Comparison of ENCODE assay signal across 13 cellular contexts in genomic region chr17:39364236-39365025, GRCh38.
A peak's percentile ranks its signal among the peaks of the same experiment; 100 is the strongest.
DNase-seq lines count a peak whose midpoint lies in the region; ATAC-seq and TF ChIP-seq lines count a peak whose summit lies in the region.
"Had no signal": no experiment of that assay in that cellular context is flagged by ENCODE, and none has a peak within 500 bp of the region (broad histone marks: within the 10 kb centered on the region; RNA-seq: fewer than 3 reads in every experiment).

No MANE protein-coding gene starts in this region.

- H3K36me3 ChIP-seq in neutrophil: peaks cover 2% of the 10 kb centered on the region

- peak; percentile 15 for DNase-seq in AG10803 (ENCODE audit: low read depth)
- peak; percentile 61 for DNase-seq in NOMO-1 treated with DMSO at 0.1 percent for 48 hours (lab: John Stamatoyannopoulos, UW; ENCODE audit: unreplicated experiment)
- DNase-seq in GM10266 (ENCODE audit: extremely low spot score): no peak
- DNase-seq in HuH-7.5 (ENCODE audit: low spot score): no peak
- DNase-seq in stimulated activated CD4-positive, alpha-beta T cell treated with anti-CD3 and anti-CD28 coated beads, Interleukin-4, amount 100 ng/mL, for 24 hours: no peak
- DNase-seq: activated naive CD4-positive, alpha-beta T cell treated with anti-CD3 and anti-CD28 coated beads for 36 hours; DMS153; NCI-H2081 treated with DMSO at 0.1 percent for 48 hours; small intestine had no signal

- no peaks in the 10 kb centered on the region for H3K9me3 Mint-ChIP-seq in dendritic cell treated with granulocyte-macrophage colony-stimulating factor and Interleukin-4, amounts not matched to agents 40 ng/mL and 50 ng/mL, for 4 days
- H3K9me3 Mint-ChIP-seq: activated naive CD4-positive, alpha-beta T cell treated with anti-CD3 and anti-CD28 coated beads for 36 hours; WTC11 had no signal

- peak overlapping the region; percentile 77 for H3K27ac Mint-ChIP-seq in dendritic cell treated with granulocyte-macrophage colony-stimulating factor and Interleukin-4, amounts not matched to agents 40 ng/mL and 50 ng/mL, for 4 days
- H3K27ac Mint-ChIP-seq: activated naive CD4-positive, alpha-beta T cell treated with anti-CD3 and anti-CD28 coated beads for 36 hours; WTC11 had no signal

- H3K4me3 ChIP-seq in AG10803 (ENCODE audit: low read length) (no peak overlapping the region), neutrophil (ENCODE audit: low read depth in 1 of 2, low read length in 1 of 2) (peak overlapping the region; percentile 54 to 58)

- peaks cover 65 to 66% of the 10 kb centered on the region in 2 experiments for H3K4me1 ChIP-seq in neutrophil (ENCODE audit: control insufficient read depth in 1 of 2, insufficient read depth in 1 of 2, low read depth in 1 of 2, low read length in 1 of 2)

- peak overlapping the region; percentile 90 for H3K27ac ChIP-seq in neutrophil

- intact Hi-C loops in dendritic cell treated with granulocyte-macrophage colony-stimulating factor and Interleukin-4, amounts not matched to agents 40 ng/mL and 50 ng/mL, for 4 days (cut with micrococcal nuclease): loop anchor here (5.0 kb wide), 1 partner anchor 37 kb away; no protein-coding TSS in a partner anchor

- H3K36me3 Mint-ChIP-seq in dendritic cell treated with granulocyte-macrophage colony-stimulating factor and Interleukin-4, amounts not matched to agents 40 ng/mL and 50 ng/mL, for 4 days (ENCODE audit: low read depth): peaks cover 7% of the 10 kb centered on the region
- H3K36me3 Mint-ChIP-seq: WTC11 had no signal

- no peak for ATAC-seq in HG02870 (IDR thresholded peaks at IDR 0.05; ENCODE audit: unreplicated experiment)
- ATAC-seq: WTC11 had no signal

- H3K4me1 Mint-ChIP-seq in dendritic cell treated with granulocyte-macrophage colony-stimulating factor and Interleukin-4, amounts not matched to agents 40 ng/mL and 50 ng/mL, for 4 days (ENCODE audit: low read depth): peaks cover 43% of the 10 kb centered on the region
- H3K4me1 Mint-ChIP-seq: WTC11 had no signal

- H3K27me3 ChIP-seq in neutrophil: no peaks in the 10 kb centered on the region

- no peaks in the 10 kb centered on the region for H3K9me3 ChIP-seq in neutrophil

- H3K4me3 Mint-ChIP-seq in dendritic cell treated with granulocyte-macrophage colony-stimulating factor and Interleukin-4, amounts not matched to agents 40 ng/mL and 50 ng/mL, for 4 days: no peak overlapping the region
- H3K4me3 Mint-ChIP-seq: activated naive CD4-positive, alpha-beta T cell treated with anti-CD3 and anti-CD28 coated beads for 36 hours; WTC11 had no signal

- no peaks in the 10 kb centered on the region for H3K27me3 Mint-ChIP-seq in dendritic cell treated with granulocyte-macrophage colony-stimulating factor and Interleukin-4, amounts not matched to agents 40 ng/mL and 50 ng/mL, for 4 days

- TF ChIP-seq CTCF in AG10803 (conservative IDR thresholded peaks at IDR 0.05; ENCODE audit: low read length) (no peak), neutrophil (IDR thresholded peaks at IDR 0.05) (no peak), GM10266 (IDR thresholded peaks at IDR 0.05; ENCODE audit: control insufficient read depth, insufficient read depth, low read depth, missing control alignments) (no peak)

Comparison
In these comparisons a context has a peak if more than half of its experiments do, and no peak if none do; other contexts are left out.
1. DNase-seq: peak in AG10803 (single experiment) and NOMO-1 treated with DMSO at 0.1 percent for 48 hours (single experiment); none in GM10266 (single experiment), HuH-7.5 (single experiment) and stimulated activated CD4-positive, alpha-beta T cell treated with anti-CD3 and anti-CD28 coated beads, Interleukin-4, amount 100 ng/mL, for 24 hours (single experiment).